ENCODE assay signal across 18 cellular contexts in the genomic region with DNA sequence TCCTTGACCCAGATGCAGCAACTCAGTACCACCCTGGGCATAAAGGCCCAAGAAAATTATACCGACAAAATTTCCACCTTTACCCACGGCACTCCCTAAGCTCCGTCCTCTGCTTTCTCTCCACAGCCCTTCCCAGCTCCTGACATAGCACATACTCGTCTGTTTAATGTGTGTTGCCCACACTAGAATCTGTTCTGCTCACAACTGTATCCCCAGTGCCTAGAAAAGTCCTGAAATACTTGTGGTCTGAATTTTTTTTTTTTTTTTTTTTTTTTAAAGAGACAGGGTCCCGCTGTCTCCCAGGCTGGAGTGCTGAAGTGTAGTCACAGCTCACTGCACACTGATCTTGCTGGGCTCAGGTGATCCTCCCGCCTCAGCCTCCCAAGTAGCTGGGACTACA.
"Had no signal": no experiment of that assay in that cellular context is flagged by ENCODE, and none has a peak within 500 bp of the region (broad histone marks: within the 10 kb centered on the region; RNA-seq: fewer than 3 reads in every experiment).

No MANE protein-coding gene starts in this region.

- H3K27ac ChIP-seq: body of pancreas, cardiac muscle cell had no signal

- H3K4me1 ChIP-seq: body of pancreas, upper lobe of left lung had no signal

- ATAC-seq: activated T-helper 17 cell treated with anti-CD3 and anti-CD28 coated beads, Interleukin-2, amount 50 U/mL, for 72 hours; body of pancreas; gastroesophageal sphincter; naive thymus-derived CD4-positive, alpha-beta T cell; stimulated activated memory B cell treated with anti-CD40 and anti-IgM and Interleukin-4, amounts not matched to agents 10 μg/mL and 1 μg/mL and 100 μg/mL, for 72 hours had no signal

- H3K27me3 ChIP-seq: adrenal gland, body of pancreas, cardiac muscle cell, gastroesophageal sphincter, testis, upper lobe of left lung had no signal

- H3K4me3 ChIP-seq: adrenal gland, body of pancreas, cardiac muscle cell, gastroesophageal sphincter, lung, testis, upper lobe of left lung had no signal

- H3K36me3 ChIP-seq: adrenal gland, cardiac muscle cell, gastroesophageal sphincter, upper lobe of left lung had no signal

- DNase-seq: activated CD4-positive, alpha-beta T cell treated with anti-CD3 and anti-CD28 coated beads for 1 hour; activated T-cell treated with anti-CD3 and anti-CD28 coated beads, Interleukin-2, amount 50 U/mL, for 24 hours; adrenal gland; body of pancreas; effector CD4-positive, alpha-beta T cell; erythroblast; head of caudate nucleus; naive thymus-derived CD4-positive, alpha-beta T cell; occipital lobe; stimulated activated CD4-positive, alpha-beta T cell treated with anti-CD3 and anti-CD28 coated beads, Interleukin-12 subunit alpha, Interleukin-12 subunit beta, amount 100 ng/mL, for 4 hours; T-helper 9 cell; testis; upper lobe of left lung had no signal

- H3K9me3 ChIP-seq: adrenal gland, body of pancreas, gastroesophageal sphincter, testis, upper lobe of left lung had no signal
